Comparison of ENCODE assay signal across 1 cellular context in the genomic region with DNA sequence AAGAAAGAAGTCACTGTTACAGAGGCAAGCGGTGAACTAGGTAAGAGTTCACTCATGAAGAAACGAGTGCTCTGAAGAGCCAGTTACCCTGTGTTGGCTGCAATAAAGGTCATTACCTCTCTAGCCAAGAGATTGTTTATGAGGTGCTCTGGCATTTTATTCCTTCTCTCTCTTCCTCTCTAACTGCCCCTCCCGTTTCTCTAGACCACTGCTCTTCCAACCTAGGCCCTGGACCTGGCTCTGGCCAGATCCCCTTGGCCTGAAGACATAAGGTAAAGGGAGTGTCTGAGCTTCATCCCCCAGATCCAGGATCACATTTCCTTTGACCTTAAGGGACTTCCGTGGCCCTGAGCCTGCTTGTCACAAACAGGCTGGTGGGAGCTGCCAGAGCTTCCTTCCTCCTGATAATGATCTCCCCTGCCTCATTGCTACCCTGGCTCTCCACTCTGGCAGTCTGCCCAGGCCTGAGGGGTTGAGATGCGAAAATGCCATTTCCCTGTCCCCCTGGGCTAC.
TF ChIP-seq lines count a peak whose summit lies in the region.

No MANE protein-coding gene starts in this region.

TF ChIP-seq in HepG2, 621 proteins besides CTCF, POLR2A, EP300 and RAD21 (continued from another document and continues in another):
- TF ChIP-seq REST (IDR thresholded peaks at IDR 0.05; ENCODE audit: borderline replicate concordance in 1 of 2, low read depth in 1 of 2, low read length in 2 of 2), result no peak
- peak; percentile 77 for TF ChIP-seq FOXA3 (CRISPR knock-in tag; IDR thresholded peaks at IDR 0.05)
- TF ChIP-seq ZSCAN20 (CRISPR knock-in tag; IDR thresholded peaks at IDR 0.05; ENCODE audit: borderline replicate concordance), result no peak
- no peak for TF ChIP-seq RFXANK (CRISPR knock-in tag; IDR thresholded peaks at IDR 0.05)
- TF ChIP-seq ZNF788 (CRISPR knock-in tag; IDR thresholded peaks at IDR 0.05; ENCODE audit: borderline replicate concordance), result no peak
- no peak; the same call in 1 of the 2 replicates for TF ChIP-seq KMT2A (CRISPR knock-in tag; IDR thresholded peaks at IDR 0.05)
- TF ChIP-seq MIER2 (CRISPR knock-in tag; IDR thresholded peaks at IDR 0.05), result peak; percentile 68; the same call in 1 of the 2 replicates
- TF ChIP-seq, protein P1, sequence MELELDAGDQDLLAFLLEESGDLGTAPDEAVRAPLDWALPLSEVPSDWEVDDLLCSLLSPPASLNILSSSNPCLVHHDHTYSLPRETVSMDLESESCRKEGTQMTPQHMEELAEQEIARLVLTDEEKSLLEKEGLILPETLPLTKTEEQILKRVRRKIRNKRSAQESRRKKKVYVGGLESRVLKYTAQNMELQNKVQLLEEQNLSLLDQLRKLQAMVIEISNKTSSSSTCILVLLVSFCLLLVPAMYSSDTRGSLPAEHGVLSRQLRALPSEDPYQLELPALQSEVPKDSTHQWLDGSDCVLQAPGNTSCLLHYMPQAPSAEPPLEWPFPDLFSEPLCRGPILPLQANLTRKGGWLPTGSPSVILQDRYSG (CRISPR knock-in tag; IDR thresholded peaks at IDR 0.05), result no peak
- peak; percentile 53; the same call in 1 of the 2 replicates for TF ChIP-seq ZFP1 (CRISPR knock-in tag; IDR thresholded peaks at IDR 0.05)
- TF ChIP-seq RARG (CRISPR knock-in tag; IDR thresholded peaks at IDR 0.05; ENCODE audit: low read depth), result no peak
- TF ChIP-seq ZGPAT (CRISPR knock-in tag; IDR thresholded peaks at IDR 0.05), result peak; percentile 65
- no peak for TF ChIP-seq ZNF121 (CRISPR knock-in tag; IDR thresholded peaks at IDR 0.05)
- TF ChIP-seq KLF13 (CRISPR knock-in tag; IDR thresholded peaks at IDR 0.05), result no peak
- 0 out of 2 replicates have a peak, but pooled peaks have one; percentile 33 for TF ChIP-seq NFKB2 (CRISPR knock-in tag; IDR thresholded peaks at IDR 0.05; ENCODE audit: borderline replicate concordance)
- peak; percentile 43; the same call in 1 of the 2 replicates for TF ChIP-seq PHF21A (CRISPR knock-in tag; IDR thresholded peaks at IDR 0.05)
- TF ChIP-seq PAX8 (CRISPR knock-in tag; IDR thresholded peaks at IDR 0.05; ENCODE audit: borderline replicate concordance), result no peak
- TF ChIP-seq, protein P2, sequence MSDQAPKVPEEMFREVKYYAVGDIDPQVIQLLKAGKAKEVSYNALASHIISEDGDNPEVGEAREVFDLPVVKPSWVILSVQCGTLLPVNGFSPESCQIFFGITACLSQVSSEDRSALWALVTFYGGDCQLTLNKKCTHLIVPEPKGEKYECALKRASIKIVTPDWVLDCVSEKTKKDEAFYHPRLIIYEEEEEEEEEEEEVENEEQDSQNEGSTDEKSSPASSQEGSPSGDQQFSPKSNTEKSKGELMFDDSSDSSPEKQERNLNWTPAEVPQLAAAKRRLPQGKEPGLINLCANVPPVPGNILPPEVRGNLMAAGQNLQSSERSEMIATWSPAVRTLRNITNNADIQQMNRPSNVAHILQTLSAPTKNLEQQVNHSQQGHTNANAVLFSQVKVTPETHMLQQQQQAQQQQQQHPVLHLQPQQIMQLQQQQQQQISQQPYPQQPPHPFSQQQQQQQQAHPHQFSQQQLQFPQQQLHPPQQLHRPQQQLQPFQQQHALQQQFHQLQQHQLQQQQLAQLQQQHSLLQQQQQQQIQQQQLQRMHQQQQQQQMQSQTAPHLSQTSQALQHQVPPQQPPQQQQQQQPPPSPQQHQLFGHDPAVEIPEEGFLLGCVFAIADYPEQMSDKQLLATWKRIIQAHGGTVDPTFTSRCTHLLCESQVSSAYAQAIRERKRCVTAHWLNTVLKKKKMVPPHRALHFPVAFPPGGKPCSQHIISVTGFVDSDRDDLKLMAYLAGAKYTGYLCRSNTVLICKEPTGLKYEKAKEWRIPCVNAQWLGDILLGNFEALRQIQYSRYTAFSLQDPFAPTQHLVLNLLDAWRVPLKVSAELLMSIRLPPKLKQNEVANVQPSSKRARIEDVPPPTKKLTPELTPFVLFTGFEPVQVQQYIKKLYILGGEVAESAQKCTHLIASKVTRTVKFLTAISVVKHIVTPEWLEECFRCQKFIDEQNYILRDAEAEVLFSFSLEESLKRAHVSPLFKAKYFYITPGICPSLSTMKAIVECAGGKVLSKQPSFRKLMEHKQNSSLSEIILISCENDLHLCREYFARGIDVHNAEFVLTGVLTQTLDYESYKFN (CRISPR knock-in tag; conservative IDR thresholded peaks at IDR 0.05), result peak; percentile 73
- no peak for TF ChIP-seq ZNF367 (CRISPR knock-in tag; IDR thresholded peaks at IDR 0.05; ENCODE audit: borderline replicate concordance)
- TF ChIP-seq, protein P3, sequence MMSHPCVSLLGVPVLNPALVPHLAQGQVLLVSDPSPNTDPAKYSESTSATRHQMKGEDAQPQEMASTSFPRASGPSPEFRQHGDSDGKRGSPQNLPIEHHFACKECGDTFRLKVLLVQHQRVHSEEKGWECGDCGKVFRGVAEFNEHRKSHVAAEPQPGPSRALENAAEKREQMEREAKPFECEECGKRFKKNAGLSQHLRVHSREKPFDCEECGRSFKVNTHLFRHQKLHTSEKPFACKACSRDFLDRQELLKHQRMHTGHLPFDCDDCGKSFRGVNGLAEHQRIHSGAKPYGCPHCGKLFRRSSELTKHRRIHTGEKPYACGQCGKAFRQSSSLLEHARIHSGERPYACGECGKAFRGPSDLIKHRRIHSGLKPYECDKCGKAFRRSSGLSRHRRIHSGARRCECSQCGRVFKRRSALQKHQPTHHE (CRISPR knock-in tag; IDR thresholded peaks at IDR 0.05; ENCODE audit: borderline replicate concordance), result no peak
- TF ChIP-seq TBP (CRISPR knock-in tag; IDR thresholded peaks at IDR 0.05), result no peak
- no peak for TF ChIP-seq ZNF296 (CRISPR knock-in tag; conservative IDR thresholded peaks at IDR 0.05)
- TF ChIP-seq, protein P4, sequence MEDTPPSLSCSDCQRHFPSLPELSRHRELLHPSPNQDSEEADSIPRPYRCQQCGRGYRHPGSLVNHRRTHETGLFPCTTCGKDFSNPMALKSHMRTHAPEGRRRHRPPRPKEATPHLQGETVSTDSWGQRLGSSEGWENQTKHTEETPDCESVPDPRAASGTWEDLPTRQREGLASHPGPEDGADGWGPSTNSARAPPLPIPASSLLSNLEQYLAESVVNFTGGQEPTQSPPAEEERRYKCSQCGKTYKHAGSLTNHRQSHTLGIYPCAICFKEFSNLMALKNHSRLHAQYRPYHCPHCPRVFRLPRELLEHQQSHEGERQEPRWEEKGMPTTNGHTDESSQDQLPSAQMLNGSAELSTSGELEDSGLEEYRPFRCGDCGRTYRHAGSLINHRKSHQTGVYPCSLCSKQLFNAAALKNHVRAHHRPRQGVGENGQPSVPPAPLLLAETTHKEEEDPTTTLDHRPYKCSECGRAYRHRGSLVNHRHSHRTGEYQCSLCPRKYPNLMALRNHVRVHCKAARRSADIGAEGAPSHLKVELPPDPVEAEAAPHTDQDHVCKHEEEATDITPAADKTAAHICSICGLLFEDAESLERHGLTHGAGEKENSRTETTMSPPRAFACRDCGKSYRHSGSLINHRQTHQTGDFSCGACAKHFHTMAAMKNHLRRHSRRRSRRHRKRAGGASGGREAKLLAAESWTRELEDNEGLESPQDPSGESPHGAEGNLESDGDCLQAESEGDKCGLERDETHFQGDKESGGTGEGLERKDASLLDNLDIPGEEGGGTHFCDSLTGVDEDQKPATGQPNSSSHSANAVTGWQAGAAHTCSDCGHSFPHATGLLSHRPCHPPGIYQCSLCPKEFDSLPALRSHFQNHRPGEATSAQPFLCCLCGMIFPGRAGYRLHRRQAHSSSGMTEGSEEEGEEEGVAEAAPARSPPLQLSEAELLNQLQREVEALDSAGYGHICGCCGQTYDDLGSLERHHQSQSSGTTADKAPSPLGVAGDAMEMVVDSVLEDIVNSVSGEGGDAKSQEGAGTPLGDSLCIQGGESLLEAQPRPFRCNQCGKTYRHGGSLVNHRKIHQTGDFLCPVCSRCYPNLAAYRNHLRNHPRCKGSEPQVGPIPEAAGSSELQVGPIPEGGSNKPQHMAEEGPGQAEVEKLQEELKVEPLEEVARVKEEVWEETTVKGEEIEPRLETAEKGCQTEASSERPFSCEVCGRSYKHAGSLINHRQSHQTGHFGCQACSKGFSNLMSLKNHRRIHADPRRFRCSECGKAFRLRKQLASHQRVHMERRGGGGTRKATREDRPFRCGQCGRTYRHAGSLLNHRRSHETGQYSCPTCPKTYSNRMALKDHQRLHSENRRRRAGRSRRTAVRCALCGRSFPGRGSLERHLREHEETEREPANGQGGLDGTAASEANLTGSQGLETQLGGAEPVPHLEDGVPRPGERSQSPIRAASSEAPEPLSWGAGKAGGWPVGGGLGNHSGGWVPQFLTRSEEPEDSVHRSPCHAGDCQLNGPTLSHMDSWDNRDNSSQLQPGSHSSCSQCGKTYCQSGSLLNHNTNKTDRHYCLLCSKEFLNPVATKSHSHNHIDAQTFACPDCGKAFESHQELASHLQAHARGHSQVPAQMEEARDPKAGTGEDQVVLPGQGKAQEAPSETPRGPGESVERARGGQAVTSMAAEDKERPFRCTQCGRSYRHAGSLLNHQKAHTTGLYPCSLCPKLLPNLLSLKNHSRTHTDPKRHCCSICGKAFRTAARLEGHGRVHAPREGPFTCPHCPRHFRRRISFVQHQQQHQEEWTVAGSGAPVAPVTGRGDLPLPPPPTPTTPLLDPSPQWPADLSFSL (CRISPR knock-in tag; IDR thresholded peaks at IDR 0.05), result no peak
- TF ChIP-seq, protein P5, sequence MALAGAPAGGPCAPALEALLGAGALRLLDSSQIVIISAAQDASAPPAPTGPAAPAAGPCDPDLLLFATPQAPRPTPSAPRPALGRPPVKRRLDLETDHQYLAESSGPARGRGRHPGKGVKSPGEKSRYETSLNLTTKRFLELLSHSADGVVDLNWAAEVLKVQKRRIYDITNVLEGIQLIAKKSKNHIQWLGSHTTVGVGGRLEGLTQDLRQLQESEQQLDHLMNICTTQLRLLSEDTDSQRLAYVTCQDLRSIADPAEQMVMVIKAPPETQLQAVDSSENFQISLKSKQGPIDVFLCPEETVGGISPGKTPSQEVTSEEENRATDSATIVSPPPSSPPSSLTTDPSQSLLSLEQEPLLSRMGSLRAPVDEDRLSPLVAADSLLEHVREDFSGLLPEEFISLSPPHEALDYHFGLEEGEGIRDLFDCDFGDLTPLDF (CRISPR knock-in tag; IDR thresholded peaks at IDR 0.05), result no peak
- TF ChIP-seq, protein P6, sequence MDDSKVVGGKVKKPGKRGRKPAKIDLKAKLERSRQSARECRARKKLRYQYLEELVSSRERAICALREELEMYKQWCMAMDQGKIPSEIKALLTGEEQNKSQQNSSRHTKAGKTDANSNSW (CRISPR knock-in tag; IDR thresholded peaks at IDR 0.05; ENCODE audit: borderline replicate concordance), result no peak
- no peak for TF ChIP-seq ZBTB7A (CRISPR knock-in tag; IDR thresholded peaks at IDR 0.05)
- TF ChIP-seq SP4 (CRISPR knock-in tag; IDR thresholded peaks at IDR 0.05), result no peak
- TF ChIP-seq KLF16 (CRISPR knock-in tag; IDR thresholded peaks at IDR 0.05), result no peak
- peak; percentile 32; the same call in 1 of the 2 replicates for TF ChIP-seq HNF4G (IDR thresholded peaks at IDR 0.05; ENCODE audit: borderline replicate concordance, low read depth, low read length)
- no peak; the same call in 1 of the 2 replicates for TF ChIP-seq HNF4G (CRISPR knock-in tag; IDR thresholded peaks at IDR 0.05; ENCODE audit: borderline replicate concordance, low read depth)
- no peak for TF ChIP-seq ZNF616 (CRISPR knock-in tag; IDR thresholded peaks at IDR 0.05; ENCODE audit: low read depth)
- no peak for TF ChIP-seq PCBP2 (optimal IDR thresholded peaks at IDR 0.05; ENCODE audit: low read depth, low read length, poor library complexity, severe bottlenecking)
- TF ChIP-seq KLF11 (CRISPR knock-in tag; IDR thresholded peaks at IDR 0.05), result no peak
- no peak for TF ChIP-seq SOX6 (IDR thresholded peaks at IDR 0.05)
- TF ChIP-seq SOX6 (CRISPR knock-in tag; IDR thresholded peaks at IDR 0.05), result peak; percentile 55; the same call in 1 of the 2 replicates
- TF ChIP-seq NAIF1 (CRISPR knock-in tag; IDR thresholded peaks at IDR 0.05; ENCODE audit: borderline replicate concordance), result no peak
- peak; percentile 30; the same call in 1 of the 2 replicates for TF ChIP-seq ZNF501 (CRISPR knock-in tag; IDR thresholded peaks at IDR 0.05)
